15 cellular contexts compared by ENCODE assay signal in genomic region chr13:78060966-78061365, GRCh38.
"Had no signal": no experiment of that assay in that cellular context is flagged by ENCODE, and none has a peak within 500 bp of the region (broad histone marks: within the 10 kb centered on the region; RNA-seq: fewer than 3 reads in every experiment).

No MANE protein-coding gene starts in this region.

- H3K4me3 Mint-ChIP-seq: activated CD4-positive, alpha-beta T cell treated with anti-CD3 and anti-CD28 coated beads, Interleukin-2, amount 10 ng/mL, durations not matched to agents 7 days and 5 days; memory B cell; nephron; stimulated activated naive CD8-positive, alpha-beta T cell treated with anti-CD3 and anti-CD28 coated beads, Interleukin-15, Interleukin-2, amounts not matched to agents 100 ng/mL and 50 ng/mL, for 24 hours; T-helper 17 cell had no signal

- H3K27ac ChIP-seq: adrenal gland, epithelial cell of prostate, ovary, uterus had no signal

- DNase-seq: activated CD4-positive, alpha-beta T cell treated with anti-CD3 and anti-CD28 coated beads, Interleukin-2, amount 10 ng/mL, durations not matched to agents 7 days and 5 days; activated CD4-positive, CD25-positive, alpha-beta regulatory T cell; activated naive CD4-positive, alpha-beta T cell treated with anti-CD3 and anti-CD28 coated beads, Interleukin-2, amount 50 U/mL, for 16 hours; activated T-cell treated with anti-CD3 and anti-CD28 coated beads for 4 hours; adrenal gland; effector memory CD4-positive, alpha-beta T cell; ovary; stimulated activated CD4-positive, alpha-beta T cell treated with anti-CD3 and anti-CD28 coated beads, Interleukin-4, amount 100 ng/mL, for 1 hour; stimulated activated CD8-positive, alpha-beta memory T cell treated with anti-CD3 and anti-CD28 coated beads, Interleukin-4, amount 100 ng/mL, for 48 hours; T-helper 17 cell; uterus had no signal

- H3K4me1 Mint-ChIP-seq: activated CD4-positive, alpha-beta T cell treated with anti-CD3 and anti-CD28 coated beads, Interleukin-2, amount 10 ng/mL, durations not matched to agents 7 days and 5 days; memory B cell; nephron; T-helper 17 cell had no signal

- H3K27me3 Mint-ChIP-seq: activated CD4-positive, alpha-beta T cell treated with anti-CD3 and anti-CD28 coated beads, Interleukin-2, amount 10 ng/mL, durations not matched to agents 7 days and 5 days; stimulated activated naive CD8-positive, alpha-beta T cell treated with anti-CD3 and anti-CD28 coated beads, Interleukin-15, Interleukin-2, amounts not matched to agents 100 ng/mL and 50 ng/mL, for 24 hours; T-helper 17 cell had no signal

- ATAC-seq: T-helper 17 cell had no signal
